In genomic region chr1:93566227-93566626, GRCh38 we compare ENCODE assay signal across 13 cellular contexts.
A peak's percentile ranks its signal among the peaks of the same experiment; 100 is the strongest.
DNase-seq lines count a peak whose midpoint lies in the region; ATAC-seq and TF ChIP-seq lines count a peak whose summit lies in the region.
"Had no signal": no experiment of that assay in that cellular context is flagged by ENCODE, and none has a peak within 500 bp of the region (broad histone marks: within the 10 kb centered on the region; RNA-seq: fewer than 3 reads in every experiment).

No MANE protein-coding gene starts in this region.

- H2BK15ac ChIP-seq in neuronal stem cell (ENCODE audit: low read length) = no peak overlapping the region

- H3K4me2 ChIP-seq in neuronal stem cell (ENCODE audit: insufficient read depth, low read length, poor library complexity, severe bottlenecking) = no peak overlapping the region

- H3K4me1 ChIP-seq in ascending aorta (peaks cover 0 to 3% of the 10 kb centered on the region in 2 donors), gastroesophageal sphincter (peaks cover 0 to 19% (median 7%) of the 10 kb centered on the region in 3 donors), neuronal stem cell (ENCODE audit: control insufficient read depth in 2 of 2, insufficient read depth in 1 of 2, low read depth in 1 of 2, low read length in 2 of 2) (peaks cover 0 to 5% of the 10 kb centered on the region in 2 donors), uterus (no peaks in the 10 kb centered on the region), aorta (ENCODE audit: control insufficient read depth in 1 of 2, insufficient read depth in 2 of 2, low read length in 2 of 2) (peaks cover 0 to 3% of the 10 kb centered on the region in 2 donors)

- H3K36me3 ChIP-seq in ascending aorta (peaks cover 45 to 86% of the 10 kb centered on the region in 2 donors), gastroesophageal sphincter (peaks cover 0 to 96% of the 10 kb centered on the region in 2 donors), neuronal stem cell (replicated peaks in 1 of 2; ENCODE audit: control insufficient read depth in 2 of 2, insufficient read depth in 2 of 2, low read length in 2 of 2) (peaks cover 25 to 96% of the 10 kb centered on the region in 2 donors), uterus (no peaks in the 10 kb centered on the region), aorta (ENCODE audit: control insufficient read depth in 1 of 2, insufficient read depth in 2 of 2, low read length in 1 of 2) (peaks cover 0 to 13% of the 10 kb centered on the region in 2 donors)

- TF ChIP-seq POLR2A in gastroesophageal sphincter (IDR thresholded peaks at IDR 0.05) (no peak), uterus (IDR thresholded peaks at IDR 0.05) (no peak)

- no peak overlapping the region for H2BK12ac ChIP-seq in neuronal stem cell (ENCODE audit: low read length)

- H2AK5ac ChIP-seq in neuronal stem cell (ENCODE audit: low read depth, low read length) = no peak overlapping the region

- H2AFZ ChIP-seq in neuronal stem cell (ENCODE audit: low read length) = no peak overlapping the region

- H2BK5ac ChIP-seq in neuronal stem cell (ENCODE audit: low read length) = no peak overlapping the region

- H4K8ac ChIP-seq in neuronal stem cell (ENCODE audit: low read depth, low read length) = no peak overlapping the region

- H3K27ac ChIP-seq in ascending aorta = peak overlapping the region; percentile 41 to 68
- H3K27ac ChIP-seq in gastroesophageal sphincter = peak overlapping the region; percentile 12 to 64 (median 62)
- peak overlapping the region; percentile 2 for H3K27ac ChIP-seq in neuronal stem cell (replicated peaks; ENCODE audit: low read length)
- peak overlapping the region; percentile 58 to 65 for H3K27ac ChIP-seq in uterus
- peak overlapping the region in 1 of 2 donors; percentile 52 for H3K27ac ChIP-seq in aorta (ENCODE audit: low read depth in 1 of 2, low read length in 2 of 2)

- intact Hi-C loops in ascending aorta (cut with DNase I) = no loop called here
- intact Hi-C loops in uterus (cut with DNase I; ENCODE audit: low total_unique reads) = no loop called here
- intact Hi-C loops in aorta (cut with DNase I) = no loop called here

- TF ChIP-seq CTCF in ascending aorta (IDR thresholded peaks at IDR 0.05) = no peak
- TF ChIP-seq CTCF in gastroesophageal sphincter (IDR thresholded peaks at IDR 0.05) = no peak
- TF ChIP-seq CTCF in uterus (IDR thresholded peaks at IDR 0.05) = no peak

- H3K4me3 ChIP-seq in ascending aorta = no peak overlapping the region
- no peak overlapping the region for H3K4me3 ChIP-seq in gastroesophageal sphincter
- H3K4me3 ChIP-seq in neuronal stem cell (ENCODE audit: low read length in 2 of 2) = no peak overlapping the region
- H3K4me3 ChIP-seq in uterus = no peak overlapping the region
- H3K4me3 ChIP-seq in aorta (ENCODE audit: low read length in 2 of 2) = no peak overlapping the region

- H3K27me3 ChIP-seq in ascending aorta (no peaks in the 10 kb centered on the region), gastroesophageal sphincter (no peaks in the 10 kb centered on the region), neuronal stem cell (ENCODE audit: control insufficient read depth in 3 of 3, insufficient read depth in 3 of 3, low read depth in 1 of 3, low read length in 3 of 3) (no peaks in the 10 kb centered on the region), uterus (no peaks in the 10 kb centered on the region), aorta (ENCODE audit: control insufficient read depth in 1 of 2, insufficient read depth in 2 of 2, low read length in 1 of 2) (no peaks in the 10 kb centered on the region)

- WGBS in gastroesophageal sphincter (ENCODE audit: low coverage in 1 of 2), 2 donors = 63 to 79% methylated on average over 4 to 10 of the region's 10 CpGs
- WGBS in neuronal stem cell (ENCODE audit: extremely low coverage in 2 of 2, insufficient read length in 2 of 2, insufficient replicate concordance in 1 of 2), 2 donors = no CpG with 5 or more reads among the region's 10 CpGs
- 77 to 80% methylated on average over 10 of the region's 10 CpGs for WGBS in aorta, 2 donors

- no peak overlapping the region for H3K9ac ChIP-seq in neuronal stem cell (ENCODE audit: low read depth, low read length, poor library complexity)

- no peak overlapping the region for H3K23ac ChIP-seq in neuronal stem cell (ENCODE audit: low read depth, low read length, poor library complexity)

- H3K9me3 ChIP-seq in ascending aorta = no peaks in the 10 kb centered on the region
- H3K9me3 ChIP-seq in gastroesophageal sphincter = no peaks in the 10 kb centered on the region
- peaks cover 0 to 2% of the 10 kb centered on the region in 2 donors for H3K9me3 ChIP-seq in neuronal stem cell (replicated peaks in 1 of 2; ENCODE audit: control insufficient read depth in 2 of 2, insufficient read depth in 1 of 2, low read depth in 1 of 2, low read length in 2 of 2)
- no peaks in the 10 kb centered on the region for H3K9me3 ChIP-seq in uterus
- H3K9me3 ChIP-seq in aorta (ENCODE audit: control insufficient read depth, low read length) = no peaks in the 10 kb centered on the region

- no peak for TF ChIP-seq EP300 in gastroesophageal sphincter (IDR thresholded peaks at IDR 0.05)

- ATAC-seq in gastroesophageal sphincter = peak; percentile 52
- ATAC-seq in aorta (ENCODE audit: low FRiP score) = no peak
- ATAC-seq: activated CD4-positive, CD25-positive, alpha-beta regulatory T cell treated with anti-CD3 and anti-CD28 coated beads, Interleukin-2, amount 50 U/mL, for 24 hours; T-helper 17 cell had no signal

- no peak overlapping the region for H3K18ac ChIP-seq in neuronal stem cell (ENCODE audit: low read length)

- no peak for DNase-seq in ascending aorta (ENCODE audit: low spot score in 2 of 2)
- DNase-seq in neuronal stem cell (ENCODE audit: low spot score) = no peak
- peak in 1 of 2 donors; percentile 40 for DNase-seq in uterus
- no peak for DNase-seq in superior temporal gyrus (ENCODE audit: extremely low spot score)
- no peak for DNase-seq in aorta
- DNase-seq in ureter (ENCODE audit: low spot score) = no peak
- DNase-seq: activated CD8-positive, alpha-beta memory T cell treated with anti-CD3 and anti-CD28 coated beads, Interleukin-2, amount 50 U/mL, for 4 hours; activated naive CD4-positive, alpha-beta T cell treated with anti-CD3 and anti-CD28 coated beads for 36 hours; NCI-H1092 treated with DMSO at 0.1 percent for 48 hours; NCI-H2171 treated with DMSO at 0.1 percent for 48 hours; T-helper 17 cell had no signal

- no peak overlapping the region for H3K4ac ChIP-seq in neuronal stem cell (ENCODE audit: low read length)

- no peak overlapping the region for H3K14ac ChIP-seq in neuronal stem cell (ENCODE audit: low read length)

- H3K79me1 ChIP-seq in neuronal stem cell (ENCODE audit: low read depth, low read length) = no peaks in the 10 kb centered on the region

- no peak overlapping the region for H2BK120ac ChIP-seq in neuronal stem cell (ENCODE audit: low read depth, low read length)

- no peak overlapping the region for H4K91ac ChIP-seq in neuronal stem cell (ENCODE audit: low read depth, low read length, poor library complexity)
